In genomic region chr18:50097702-50098101, GRCh38 we compare ENCODE assay signal across 14 cellular contexts.
DNase-seq lines count a peak whose midpoint lies in the region; ATAC-seq and TF ChIP-seq lines count a peak whose summit lies in the region.
"Had no signal": no experiment of that assay in that cellular context is flagged by ENCODE, and none has a peak within 500 bp of the region (broad histone marks: within the 10 kb centered on the region; RNA-seq: fewer than 3 reads in every experiment).

No MANE protein-coding gene starts in this region.

- POLR2A ChIA-PET in PC-9 (lab: Charles Lee; ENCODE audit: unreplicated experiment): no interaction called here

- CTCF ChIA-PET in PC-9 (lab: Charles Lee): interaction anchor here (0.6 kb wide), 1 partner anchor 79 kb away, joined by 3 read pairs; no protein-coding TSS in a partner anchor

- H3K36me3 ChIP-seq in PC-9 (ENCODE audit: low read depth) (no peaks in the 10 kb centered on the region), upper lobe of right lung (no peaks in the 10 kb centered on the region)

- H3K79me2 ChIP-seq in PC-9 (ENCODE audit: low read depth): peaks cover 46% of the 10 kb centered on the region

- H3K4me1 ChIP-seq in PC-9 (replicated peaks; ENCODE audit: insufficient read depth) (peaks cover 58% of the 10 kb centered on the region), upper lobe of right lung (no peaks in the 10 kb centered on the region)

- H3K27ac ChIP-seq in PC-9: peak overlapping the region; percentile 97
- H3K27ac ChIP-seq in upper lobe of right lung: no peak overlapping the region
- H3K27ac ChIP-seq: SK-N-MC had no signal

- H3K9me3 ChIP-seq in PC-9 (ENCODE audit: insufficient read depth, low read depth) (no peaks in the 10 kb centered on the region), upper lobe of right lung (no peaks in the 10 kb centered on the region)

- ATAC-seq in upper lobe of right lung: peak; percentile 16
- no peak for ATAC-seq in GM21576 (IDR thresholded peaks at IDR 0.05; ENCODE audit: unreplicated experiment)

- no TSS peak for BruUV-seq in PC-9 (replicated peaks; lab: Mats Ljungman, UMichigan)

- no peak overlapping the region for H2AFZ ChIP-seq in PC-9

- peak overlapping the region; percentile 64 for H3K4me2 ChIP-seq in PC-9

- H3K9me2 ChIP-seq in PC-9 (ENCODE audit: insufficient read depth): no peaks in the 10 kb centered on the region

- H3K27me3 ChIP-seq in PC-9 (ENCODE audit: insufficient read depth, low read depth) (no peaks in the 10 kb centered on the region), upper lobe of right lung (no peaks in the 10 kb centered on the region)

- no peak for TF ChIP-seq CTCF in PC-9 (conservative IDR thresholded peaks at IDR 0.05)
- no peak for TF ChIP-seq CTCF in upper lobe of right lung (IDR thresholded peaks at IDR 0.05)

- intact Hi-C loops in PC-9 (cut with micrococcal nuclease; ENCODE audit: unreplicated experiment): loop anchor here (1.0 to 2.0 kb wide), 2 partner anchors 16 to 65 kb away; no protein-coding TSS in a partner anchor
- intact Hi-C loops in upper lobe of right lung (cut with DNase I): no loop called here

- DNase-seq in NCI-H2029 (lab: John Stamatoyannopoulos, UW) (peak; percentile 47), NCI-H2029 treated with DMSO at 0.1 percent for 48 hours (lab: John Stamatoyannopoulos, UW) (no peak), PC-9 (peak; percentile 63 to 98), islet precursor cell (peak; percentile 63), upper lobe of right lung (no peak), NCI-H1092 (lab: John Stamatoyannopoulos, UW) (no peak), NCI-H187 treated with DMSO at 0.1 percent for 48 hours (lab: John Stamatoyannopoulos, UW) (no peak)
- DNase-seq: activated CD4-positive, alpha-beta T cell treated with anti-CD3 and anti-CD28 coated beads, Interleukin-2, amount 10 ng/mL, durations not matched to agents 24 days and 14 days; activated naive CD4-positive, alpha-beta T cell treated with Interleukin-2 at 50 U/mL for 16 hours; EL; NCI-H345; stimulated activated CD4-positive, alpha-beta T cell treated with anti-CD3 and anti-CD28 coated beads, Interleukin-15, amount 100 ng/mL, for 24 hours had no signal

- H3F3A ChIP-seq in PC-9 (ENCODE audit: insufficient read depth, low read depth): peaks cover 37% of the 10 kb centered on the region

- no peaks in the 10 kb centered on the region for H4K20me1 ChIP-seq in PC-9 (ENCODE audit: insufficient read depth)

- H3K4me3 ChIP-seq in PC-9 (peak overlapping the region; percentile 1; the same call in 1 of the 2 replicates), upper lobe of right lung (no peak overlapping the region)
- H3K4me3 ChIP-seq: SK-N-MC had no signal

Comparison
In these comparisons a context has a peak if more than half of its experiments do, and no peak if none do; other contexts are left out.
1. DNase-seq: peak in NCI-H2029 (single experiment), PC-9 (2 of 2) and islet precursor cell (single experiment); none in NCI-H2029 treated with DMSO at 0.1 percent for 48 hours (single experiment), upper lobe of right lung (single experiment), NCI-H1092 (single experiment) and NCI-H187 treated with DMSO at 0.1 percent for 48 hours (single experiment).